ENCODE assay signal across 8 cellular contexts in the genomic region with DNA sequence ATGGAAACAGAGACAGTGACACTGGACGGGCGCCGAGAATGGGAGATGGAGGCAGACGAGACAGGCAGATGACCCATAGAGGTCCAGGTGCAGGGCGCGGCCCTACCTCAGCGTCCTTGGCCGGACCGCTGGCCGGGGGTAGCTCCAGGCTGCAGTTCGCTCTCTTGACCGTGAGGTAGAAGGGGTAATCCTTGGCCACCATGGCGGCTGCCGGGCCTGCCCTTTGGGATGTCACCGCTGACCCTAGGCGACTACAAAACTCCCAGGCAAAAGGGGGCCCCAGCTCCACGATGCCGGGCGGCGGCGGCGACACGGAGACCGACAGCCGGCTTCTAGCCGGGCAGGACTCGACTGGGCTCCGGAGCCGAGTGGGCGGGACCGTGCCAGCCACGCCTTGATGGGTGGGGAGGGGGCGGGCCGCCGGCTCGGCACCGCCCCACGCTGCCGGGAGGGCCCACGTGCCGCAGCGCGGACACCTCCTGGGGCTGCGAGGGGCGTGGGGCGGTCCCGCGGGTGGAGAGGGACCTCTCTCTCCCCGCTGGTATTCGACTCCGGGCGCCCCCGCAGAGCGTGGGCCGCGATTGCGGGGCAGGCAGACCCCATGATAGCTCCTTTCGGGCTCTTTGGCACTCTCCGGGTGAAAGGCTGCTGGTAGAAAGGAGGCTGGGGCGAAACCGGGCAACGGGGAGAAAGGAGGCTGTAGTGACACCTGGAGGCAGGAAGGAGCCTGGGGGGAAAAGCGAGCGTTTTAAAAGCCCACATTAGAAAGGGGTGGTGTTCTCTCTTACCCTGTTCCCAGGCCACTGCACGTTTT. TPM values are rescaled to one million over a fixed set of nuclear protein-coding genes. Genes with fewer than 3 reads are reported as not detected.
DNase-seq lines count a peak whose midpoint lies in the region; ATAC-seq, FAIRE-seq and TF ChIP-seq lines count a peak whose summit lies in the region.

A gene with protein sequence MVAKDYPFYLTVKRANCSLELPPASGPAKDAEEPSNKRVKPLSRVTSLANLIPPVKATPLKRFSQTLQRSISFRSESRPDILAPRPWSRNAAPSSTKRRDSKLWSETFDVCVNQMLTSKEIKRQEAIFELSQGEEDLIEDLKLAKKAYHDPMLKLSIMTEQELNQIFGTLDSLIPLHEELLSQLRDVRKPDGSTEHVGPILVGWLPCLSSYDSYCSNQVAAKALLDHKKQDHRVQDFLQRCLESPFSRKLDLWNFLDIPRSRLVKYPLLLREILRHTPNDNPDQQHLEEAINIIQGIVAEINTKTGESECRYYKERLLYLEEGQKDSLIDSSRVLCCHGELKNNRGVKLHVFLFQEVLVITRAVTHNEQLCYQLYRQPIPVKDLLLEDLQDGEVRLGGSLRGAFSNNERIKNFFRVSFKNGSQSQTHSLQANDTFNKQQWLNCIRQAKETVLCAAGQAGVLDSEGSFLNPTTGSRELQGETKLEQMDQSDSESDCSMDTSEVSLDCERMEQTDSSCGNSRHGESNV (minus strand): TSS at position 353 of the 814 bp plus-strand sequence. CDS start 151 bp downstream, at position 202.

- peaks cover 2% of the 10 kb centered on the region for H3K27me3 Mint-ChIP-seq in dendritic cell treated with granulocyte-macrophage colony-stimulating factor and Interleukin-4, amounts not matched to agents 40 ng/mL and 50 ng/mL, for 4 days

- H3K4me1 Mint-ChIP-seq in dendritic cell treated with granulocyte-macrophage colony-stimulating factor and Interleukin-4, amounts not matched to agents 40 ng/mL and 50 ng/mL, for 4 days (ENCODE audit: low read depth) = peaks cover 22% of the 10 kb centered on the region

- no TSS peak for BruUV-seq in HepG2 (replicated peaks; lab: Mats Ljungman, UMichigan)

- no peaks in the 10 kb centered on the region for H3K36me3 ChIP-seq in HepG2 (replicated peaks in 1 of 2; ENCODE audit: control insufficient read depth in 1 of 2, insufficient read depth in 2 of 2, low read length in 2 of 2)

- in situ Hi-C loops in HepG2 (cut with HindIII; ENCODE audit: extremely low pct_ligation_motif_present, low pct_unique_long_range_greater_than_20kb) = no loop called here

- peaks cover 54% of the 10 kb centered on the region for H3K4me1 ChIP-seq in HepG2 (ENCODE audit: insufficient read depth, low read length)

- peak within 1 kb of the TSS; percentile 91 for H3K4me2 ChIP-seq in HepG2 (ENCODE audit: low read depth, low read length)

- no peak for DNase-seq in AG04449 (ENCODE audit: low read depth, low spot score)
- peak; percentile 51 for DNase-seq in NCI-H510A (lab: John Stamatoyannopoulos, UW)
- DNase-seq in activated CD4-positive, alpha-beta T cell treated with anti-CD3 and anti-CD28 coated beads, Interleukin-2, amount 50 U/mL, for 24 hours (ENCODE audit: low read depth in 1 of 2, low spot score in 1 of 2) = peak; percentile 81 to 84
- DNase-seq in HepG2 (ENCODE audit: low spot score) = peak; percentile 76
- peak; percentile 86 for DNase-seq in stimulated activated CD4-positive, alpha-beta T cell treated with anti-CD3 and anti-CD28 coated beads, Interleukin-4, amount 100 ng/mL, for 24 hours

- peak within 1 kb of the TSS; percentile 94 for H3K4me3 Mint-ChIP-seq in dendritic cell treated with granulocyte-macrophage colony-stimulating factor and Interleukin-4, amounts not matched to agents 40 ng/mL and 50 ng/mL, for 4 days

- CTCF ChIA-PET in AG04449 (lab: Yijun Ruan, JAX) (interaction anchor here (0.6 to 9.7 kb wide), 20 partner anchors 9 to 202 kb away, joined by 3 to 164 read pairs (median 8); no protein-coding TSS in a partner anchor), HepG2 (lab: Yijun Ruan, JAX; ENCODE audit: low intra/inter-chr PET ratio, low total read pairs) (interaction anchor here (5.5 kb wide), 1 partner anchor 99 kb away, joined by 38 read pairs; no protein-coding TSS in a partner anchor)

- peak; percentile 25 for TF ChIP-seq CTCF in AG04449 (IDR thresholded peaks at IDR 0.05; ENCODE audit: insufficient read depth, low read length, missing control alignments)
- TF ChIP-seq CTCF in HepG2 (CRISPR knock-in tag; IDR thresholded peaks at IDR 0.05) = peak; percentile 77

- FAIRE-seq in HepG2 (lab: Jason Lieb, UNC) = no peak

- H4K20me1 ChIP-seq in HepG2 (ENCODE audit: insufficient read depth, low read length) = no peaks in the 10 kb centered on the region; the same call in 1 of the 2 replicates

- H3K9ac ChIP-seq in HepG2 (ENCODE audit: insufficient read depth, low read depth, low read length) = peak within 1 kb of the TSS; percentile 61

- peak; percentile 36 to 73 for TF ChIP-seq POLR2A in HepG2 (IDR thresholded peaks at IDR 0.05; ENCODE audit: insufficient read depth in 1 of 2, low read depth in 2 of 2, low read length in 2 of 2)

- TF ChIP-seq EP300 in HepG2 (IDR thresholded peaks at IDR 0.05; ENCODE audit: low read depth in 2 of 2, low read length in 2 of 2) = no peak
- TF ChIP-seq EP300 in HepG2 (CRISPR knock-in tag; IDR thresholded peaks at IDR 0.05; ENCODE audit: borderline replicate concordance) = no peak

- POLR2A ChIA-PET in AG04449 (lab: Yijun Ruan, JAX) = interaction anchor here (0.6 kb wide), 1 partner anchor 68 kb away, joined by 3 read pairs; no protein-coding TSS in a partner anchor
- POLR2A ChIA-PET in HepG2 (lab: Yijun Ruan, JAX) = interaction anchor here (0.6 to 5.0 kb wide), 13 partner anchors 8 to 190 kb away, joined by 3 to 42 read pairs (median 5); partner anchors contain the start of gene TASOR

- intact Hi-C loops in dendritic cell treated with granulocyte-macrophage colony-stimulating factor and Interleukin-4, amounts not matched to agents 40 ng/mL and 50 ng/mL, for 4 days (cut with micrococcal nuclease) = loop anchor here (2.0 kb wide), 1 partner anchor 187 kb away; no protein-coding TSS in a partner anchor
- intact Hi-C loops in HepG2 (cut with micrococcal nuclease; ENCODE audit: unreplicated experiment) = loop anchor here (1.0 to 5.0 kb wide), 3 partner anchors 17 to 187 kb away; no protein-coding TSS in a partner anchor

- no peaks in the 10 kb centered on the region for H3K9me3 ChIP-seq in HepG2 (ENCODE audit: low read length)

- peaks cover 49% of the 10 kb centered on the region for H3K79me2 ChIP-seq in HepG2 (ENCODE audit: insufficient read depth, low read length)

- ATAC-seq in GM18861 (IDR thresholded peaks at IDR 0.05; ENCODE audit: unreplicated experiment) = peak; percentile 72
- ATAC-seq in HG03097 (IDR thresholded peaks at IDR 0.05; ENCODE audit: low FRiP score, unreplicated experiment) = peak; percentile 79
- peak; percentile 92 for ATAC-seq in HepG2

- H3K27ac Mint-ChIP-seq in dendritic cell treated with granulocyte-macrophage colony-stimulating factor and Interleukin-4, amounts not matched to agents 40 ng/mL and 50 ng/mL, for 4 days = peak within 1 kb of the TSS; percentile 68

- peaks cover 8% of the 10 kb centered on the region for H3K36me3 Mint-ChIP-seq in dendritic cell treated with granulocyte-macrophage colony-stimulating factor and Interleukin-4, amounts not matched to agents 40 ng/mL and 50 ng/mL, for 4 days (ENCODE audit: low read depth)

- H3K4me3 ChIP-seq in AG04449 (ENCODE audit: low read depth, low read length) (peak within 1 kb of the TSS; percentile 68), HepG2 (replicated peaks in 1 of 3; ENCODE audit: insufficient read depth in 1 of 3, low read depth in 2 of 3, low read length in 3 of 3) (peak within 1 kb of the TSS; percentile 71 to 96 (median 85))

- H3K9me3 Mint-ChIP-seq in dendritic cell treated with granulocyte-macrophage colony-stimulating factor and Interleukin-4, amounts not matched to agents 40 ng/mL and 50 ng/mL, for 4 days = no peaks in the 10 kb centered on the region

- no peak within 1 kb of the TSS for H2AFZ ChIP-seq in HepG2 (ENCODE audit: low read length)

- no peaks in the 10 kb centered on the region; a peak in 1 of 5 replicates for H3K27me3 ChIP-seq in HepG2 (ENCODE audit: control insufficient read depth in 1 of 2, insufficient read depth in 2 of 2, low read length in 2 of 2)

- TF ChIP-seq RAD21 in HepG2 (CRISPR knock-in tag; IDR thresholded peaks at IDR 0.05) = peak; percentile 76

- 2% methylated on average over 27 of the region's 65 CpGs for WGBS in HepG2 (ENCODE audit: low lambda C conversion rate)

- peak within 1 kb of the TSS; percentile 47 for H3K27ac ChIP-seq in HepG2 (ENCODE audit: extremely low read length, insufficient read depth, low read length)

RNA-seq across cellular contexts. Expression of the gene that starts here (rescaled TPM):
- total RNA-seq in HepG2 (2016; rRNA removed; fragmentation: Illumina TruSeq; extraction: Trizol) = 23.1 and 32.8 TPM in 2 replicates
- 4.0 TPM in 2 replicates for total RNA-seq in HepG2 (2016; cell fraction: cytosol; rRNA removed; fragmentation: Illumina TruSeq; extraction: Trizol; ENCODE audit: low read depth)
- 21.8 and 28.1 TPM in 2 replicates for total RNA-seq in HepG2 (2016; cell fraction: insoluble cytoplasmic fraction; rRNA removed; fragmentation: Illumina TruSeq; extraction: Trizol)
- total RNA-seq in HepG2 (2016; cell fraction: membrane; rRNA removed; fragmentation: Illumina TruSeq; extraction: Trizol) = 17.0 and 18.1 TPM in 2 replicates
- total RNA-seq in HepG2 (2016; cell fraction: nucleus; rRNA removed; fragmentation: Illumina TruSeq; extraction: Trizol) = 24.9 and 26.4 TPM in 2 replicates
- 10.3 and 14.8 TPM in 2 replicates for polyA plus RNA-seq in HepG2 (2011; rRNA removed)
- polyA plus RNA-seq in HepG2 (2011; cell fraction: cytosol; rRNA removed) = 9.2 and 9.4 TPM in 2 replicates
- 10.3 and 12.6 TPM in 2 replicates for polyA plus RNA-seq in HepG2 (2011; cell fraction: nucleus; rRNA removed)
- 9.0 and 10.3 TPM in 2 replicates for polyA plus RNA-seq in HepG2 (2012)
- 2.0 and 2.2 TPM in 2 replicates for polyA plus RNA-seq in HepG2 (2016; cell fraction: cytosol; fragmentation: Illumina TruSeq; extraction: Trizol; ENCODE audit: low read depth)
- 29.1 and 30.2 TPM in 2 replicates for polyA plus RNA-seq in HepG2 (2016; cell fraction: insoluble cytoplasmic fraction; fragmentation: Illumina TruSeq; extraction: Trizol; ENCODE audit: low read depth)
- 7.6 and 8.1 TPM in 2 replicates for polyA plus RNA-seq in HepG2 (2016; cell fraction: membrane; fragmentation: Illumina TruSeq; extraction: Trizol; ENCODE audit: low read depth)
- polyA plus RNA-seq in HepG2 (2016; cell fraction: nucleus; fragmentation: Illumina TruSeq; extraction: Trizol; ENCODE audit: insufficient read depth, low read depth) = 19.5 and 19.8 TPM in 2 replicates
- polyA minus RNA-seq in HepG2 (2011; rRNA and poly(A)+ RNA removed; ENCODE audit: low replicate concordance) = 11.4 and 21.5 TPM in 2 replicates
- 14.4 and 17.7 TPM in 2 replicates for polyA minus RNA-seq in HepG2 (2011; cell fraction: cytosol; rRNA and poly(A)+ RNA removed)
- 21.6 and 31.8 TPM in 2 replicates for polyA minus RNA-seq in HepG2 (2011; cell fraction: nucleus; rRNA and poly(A)+ RNA removed)
